13 cellular contexts compared by ENCODE assay signal in genomic region chr2:215929602-215930335, GRCh38.
A peak's percentile ranks its signal among the peaks of the same experiment; 100 is the strongest.
DNase-seq lines count a peak whose midpoint lies in the region; ATAC-seq, FAIRE-seq and TF ChIP-seq lines count a peak whose summit lies in the region.
"Had no signal": no experiment of that assay in that cellular context is flagged by ENCODE, and none has a peak within 500 bp of the region (broad histone marks: within the 10 kb centered on the region; RNA-seq: fewer than 3 reads in every experiment).

No MANE protein-coding gene starts in this region.

- H4K20me1 ChIP-seq in astrocyte (ENCODE audit: insufficient read depth, low read length) = no peaks in the 10 kb centered on the region

- H3K4me3 Mint-ChIP-seq in astrocyte (ENCODE audit: unreplicated experiment) = peak overlapping the region; percentile 69
- H3K4me3 Mint-ChIP-seq: immature natural killer cell; naive thymus-derived CD4-positive, alpha-beta T cell; T-helper 2 cell treated with Interferon-gamma antibody and Interleukin-4, amounts not matched to agents 5 μg/mL and 100 μg/mL, for 36 hours had no signal

- no peaks in the 10 kb centered on the region for H3K36me3 ChIP-seq in astrocyte (ENCODE audit: insufficient read depth, low read length)
- no peaks in the 10 kb centered on the region for H3K36me3 ChIP-seq in lower lobe of right lung
- H3K36me3 ChIP-seq in ascending aorta = no peaks in the 10 kb centered on the region

- peak overlapping the region; percentile 55 for H3K9ac ChIP-seq in astrocyte (ENCODE audit: low read length)

- ATAC-seq in HG02610 (IDR thresholded peaks at IDR 0.05; ENCODE audit: unreplicated experiment) (peak; percentile 55), lower lobe of right lung (peak; percentile 32 to 42), GM21381 (IDR thresholded peaks at IDR 0.05; ENCODE audit: unreplicated experiment) (no peak)
- ATAC-seq: naive thymus-derived CD4-positive, alpha-beta T cell had no signal

- H3K4me3 ChIP-seq in astrocyte (ENCODE audit: insufficient read depth, low read depth, low read length) (no peak overlapping the region), lower lobe of right lung (no peak overlapping the region), ascending aorta (no peak overlapping the region)

- intact Hi-C loops in lower lobe of right lung (cut with DNase I) = loop anchor here (10.0 kb wide), 1 partner anchor 475 kb away; no protein-coding TSS in a partner anchor
- intact Hi-C loops in ascending aorta (cut with DNase I) = loop anchor here (5.0 kb wide), 1 partner anchor 567 kb away; no protein-coding TSS in a partner anchor

- peak overlapping the region; percentile 55 for H3K27ac ChIP-seq in astrocyte (ENCODE audit: low read depth, low read length)
- peak overlapping the region; percentile 24 for H3K27ac ChIP-seq in lower lobe of right lung
- H3K27ac ChIP-seq in ascending aorta = no peak overlapping the region
- H3K27ac ChIP-seq: C4-2B had no signal

- H3K27me3 ChIP-seq in astrocyte (ENCODE audit: insufficient read depth, low read length) (no peaks in the 10 kb centered on the region), lower lobe of right lung (ENCODE audit: low read depth) (no peaks in the 10 kb centered on the region), ascending aorta (no peaks in the 10 kb centered on the region)

- no peak overlapping the region for H2AFZ ChIP-seq in astrocyte (ENCODE audit: low read depth, low read length)

- H3K9me3 ChIP-seq in astrocyte (ENCODE audit: insufficient read depth, low read depth, low read length) = no peaks in the 10 kb centered on the region
- no peaks in the 10 kb centered on the region for H3K9me3 ChIP-seq in lower lobe of right lung
- no peaks in the 10 kb centered on the region for H3K9me3 ChIP-seq in ascending aorta

- H3K36me3 Mint-ChIP-seq in astrocyte (ENCODE audit: low read depth, unreplicated experiment) = no peaks in the 10 kb centered on the region
- H3K36me3 Mint-ChIP-seq: immature natural killer cell; naive thymus-derived CD4-positive, alpha-beta T cell had no signal

- H3K4me1 ChIP-seq in astrocyte (ENCODE audit: insufficient read depth, low read length) = peaks cover 20% of the 10 kb centered on the region
- H3K4me1 ChIP-seq in lower lobe of right lung = peaks cover 10% of the 10 kb centered on the region
- no peaks in the 10 kb centered on the region for H3K4me1 ChIP-seq in ascending aorta

- no peaks in the 10 kb centered on the region for H3K27me3 Mint-ChIP-seq in astrocyte (ENCODE audit: low read depth, unreplicated experiment)

- peak overlapping the region; percentile 76 for H3K27ac Mint-ChIP-seq in astrocyte (ENCODE audit: unreplicated experiment)
- H3K27ac Mint-ChIP-seq: immature natural killer cell; naive thymus-derived CD4-positive, alpha-beta T cell; T-helper 2 cell treated with Interferon-gamma antibody and Interleukin-4, amounts not matched to agents 5 μg/mL and 100 μg/mL, for 36 hours had no signal

- peak overlapping the region; percentile 66 for H3K4me2 ChIP-seq in astrocyte (ENCODE audit: low read length)

- peaks cover 26% of the 10 kb centered on the region for H3K4me1 Mint-ChIP-seq in astrocyte (ENCODE audit: low read depth, unreplicated experiment)
- H3K4me1 Mint-ChIP-seq: immature natural killer cell had no signal

- TF ChIP-seq CTCF in astrocyte (IDR thresholded peaks at IDR 0.05; ENCODE audit: insufficient read depth, low read depth, low read length) (no peak), lower lobe of right lung (IDR thresholded peaks at IDR 0.05) (no peak), ascending aorta (IDR thresholded peaks at IDR 0.05) (no peak)

- peaks cover 2% of the 10 kb centered on the region for H3K9me3 Mint-ChIP-seq in astrocyte (ENCODE audit: unreplicated experiment)
- H3K9me3 Mint-ChIP-seq: immature natural killer cell; T-helper 2 cell treated with Interferon-gamma antibody and Interleukin-4, amounts not matched to agents 5 μg/mL and 100 μg/mL, for 36 hours had no signal

- H3K79me2 ChIP-seq in astrocyte (ENCODE audit: insufficient read depth, low read length) = no peaks in the 10 kb centered on the region

- FAIRE-seq in astrocyte (lab: Jason Lieb, UNC) = no peak
- FAIRE-seq: small intestine had no signal

- DNase-seq in Daoy (ENCODE audit: low read depth) (peak; percentile 33), astrocyte (ENCODE audit: low read depth) (peak; percentile 26), lower lobe of right lung (no peak), NCI-H2029 (lab: John Stamatoyannopoulos, UW) (no peak), GM19238 (ENCODE audit: insufficient read length, low spot score) (no peak), ascending aorta (ENCODE audit: low spot score in 2 of 2) (no peak)
- DNase-seq: immature natural killer cell; naive thymus-derived CD4-positive, alpha-beta T cell; small intestine had no signal

Comparison
In these comparisons a context has a peak if more than half of its experiments do, and no peak if none do; other contexts are left out.
1. DNase-seq: peak in Daoy (single experiment) and astrocyte (single experiment); none in lower lobe of right lung (single experiment), NCI-H2029 (single experiment), GM19238 (single experiment) and ascending aorta (0 of 2).
2. H3K27ac ChIP-seq: peak in astrocyte (single experiment) and lower lobe of right lung (single experiment); none in ascending aorta (0 of 2).